In the genomic region with DNA sequence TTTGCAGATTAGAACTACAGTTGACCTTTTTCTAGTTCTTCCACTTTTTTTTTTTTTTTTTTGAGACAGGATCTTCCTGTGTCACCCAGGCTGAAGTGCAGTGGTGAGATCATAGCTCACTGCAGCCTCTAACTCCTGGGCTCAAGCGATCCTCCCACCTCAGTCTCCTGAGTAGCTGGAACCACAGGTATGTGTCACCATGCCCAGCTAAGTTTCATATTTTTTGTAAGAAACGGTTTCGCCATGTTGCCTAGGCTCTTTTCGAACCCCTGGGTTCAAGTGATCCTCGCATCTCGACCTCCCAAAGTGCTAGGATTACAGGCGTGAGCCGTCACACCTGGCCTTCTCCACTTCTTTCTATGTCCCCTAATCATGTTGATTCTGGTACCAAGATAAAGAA, we compare ENCODE assay signal across 1 cellular context.
TF ChIP-seq lines count a peak whose summit lies in the region.

No MANE protein-coding gene starts in this region.

TF ChIP-seq in K562, 482 proteins besides CTCF, POLR2A, EP300 and RAD21 (continued from another document):
- TF ChIP-seq, protein P1, sequence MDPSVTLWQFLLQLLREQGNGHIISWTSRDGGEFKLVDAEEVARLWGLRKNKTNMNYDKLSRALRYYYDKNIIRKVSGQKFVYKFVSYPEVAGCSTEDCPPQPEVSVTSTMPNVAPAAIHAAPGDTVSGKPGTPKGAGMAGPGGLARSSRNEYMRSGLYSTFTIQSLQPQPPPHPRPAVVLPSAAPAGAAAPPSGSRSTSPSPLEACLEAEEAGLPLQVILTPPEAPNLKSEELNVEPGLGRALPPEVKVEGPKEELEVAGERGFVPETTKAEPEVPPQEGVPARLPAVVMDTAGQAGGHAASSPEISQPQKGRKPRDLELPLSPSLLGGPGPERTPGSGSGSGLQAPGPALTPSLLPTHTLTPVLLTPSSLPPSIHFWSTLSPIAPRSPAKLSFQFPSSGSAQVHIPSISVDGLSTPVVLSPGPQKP (CRISPR knock-in tag; IDR thresholded peaks at IDR 0.05) = no peak
- TF ChIP-seq, protein P2, sequence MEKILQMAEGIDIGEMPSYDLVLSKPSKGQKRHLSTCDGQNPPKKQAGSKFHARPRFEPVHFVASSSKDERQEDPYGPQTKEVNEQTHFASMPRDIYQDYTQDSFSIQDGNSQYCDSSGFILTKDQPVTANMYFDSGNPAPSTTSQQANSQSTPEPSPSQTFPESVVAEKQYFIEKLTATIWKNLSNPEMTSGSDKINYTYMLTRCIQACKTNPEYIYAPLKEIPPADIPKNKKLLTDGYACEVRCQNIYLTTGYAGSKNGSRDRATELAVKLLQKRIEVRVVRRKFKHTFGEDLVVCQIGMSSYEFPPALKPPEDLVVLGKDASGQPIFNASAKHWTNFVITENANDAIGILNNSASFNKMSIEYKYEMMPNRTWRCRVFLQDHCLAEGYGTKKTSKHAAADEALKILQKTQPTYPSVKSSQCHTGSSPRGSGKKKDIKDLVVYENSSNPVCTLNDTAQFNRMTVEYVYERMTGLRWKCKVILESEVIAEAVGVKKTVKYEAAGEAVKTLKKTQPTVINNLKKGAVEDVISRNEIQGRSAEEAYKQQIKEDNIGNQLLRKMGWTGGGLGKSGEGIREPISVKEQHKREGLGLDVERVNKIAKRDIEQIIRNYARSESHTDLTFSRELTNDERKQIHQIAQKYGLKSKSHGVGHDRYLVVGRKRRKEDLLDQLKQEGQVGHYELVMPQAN (IDR thresholded peaks at IDR 0.05; ENCODE audit: borderline replicate concordance) = no peak
- TF ChIP-seq, protein P3, sequence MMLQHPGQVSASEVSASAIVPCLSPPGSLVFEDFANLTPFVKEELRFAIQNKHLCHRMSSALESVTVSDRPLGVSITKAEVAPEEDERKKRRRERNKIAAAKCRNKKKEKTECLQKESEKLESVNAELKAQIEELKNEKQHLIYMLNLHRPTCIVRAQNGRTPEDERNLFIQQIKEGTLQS (IDR thresholded peaks at IDR 0.05) = peak; percentile 58
- TF ChIP-seq, protein P3 (CRISPR knock-in tag; conservative IDR thresholded peaks at IDR 0.05) = no peak
- TF ChIP-seq ZNF175 (CRISPR knock-in tag; IDR thresholded peaks at IDR 0.05; ENCODE audit: low read depth) (0 out of 2 replicates have a peak, but pooled peaks have one; percentile 26), ZEB2 (IDR thresholded peaks at IDR 0.05) (peak; percentile 11; the same call in 1 of the 2 replicates)
